Comparison of ENCODE assay signal across 1 cellular context in the genomic region with DNA sequence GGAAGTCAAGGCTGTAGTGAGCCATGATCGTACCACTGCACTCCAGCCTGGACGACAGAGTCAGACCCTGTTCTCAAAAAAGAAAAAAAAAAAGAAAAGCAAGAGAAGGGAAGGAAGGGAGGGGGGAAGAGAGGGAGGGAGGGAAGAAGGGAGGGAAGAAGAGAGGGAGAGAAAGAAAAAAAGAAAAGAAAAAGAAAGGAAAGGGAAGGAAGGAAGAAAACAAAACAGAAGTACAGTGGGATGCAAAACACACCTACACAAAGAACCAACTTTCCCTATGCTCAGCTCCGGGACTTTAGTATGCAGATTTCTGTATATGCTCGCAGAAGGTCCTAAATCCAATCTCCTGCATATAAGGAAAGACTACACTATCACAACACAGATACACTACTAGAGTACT.
TF ChIP-seq lines count a peak whose summit lies in the region.

No MANE protein-coding gene starts in this region.

TF ChIP-seq in HEK293, 187 proteins besides CTCF, POLR2A, EP300 and RAD21 (continued from another document):
- TF ChIP-seq ZNF266 (tag by site-specific recombination; IDR thresholded peaks at IDR 0.05; ENCODE audit: low read depth) (no peak), ZNF350 (tag by site-specific recombination; IDR thresholded peaks at IDR 0.05) (no peak)
